ENCODE assay signal across 13 cellular contexts in genomic region chr19:48248081-48248833, GRCh38. TPM values are rescaled to one million over a fixed set of nuclear protein-coding genes. Genes with fewer than 3 reads are reported as not detected.
DNase-seq lines count a peak whose midpoint lies in the region; ATAC-seq, FAIRE-seq and TF ChIP-seq lines count a peak whose summit lies in the region.
"Had no signal": no experiment of that assay in that cellular context is flagged by ENCODE, and none has a peak within 500 bp of the region (broad histone marks: within the 10 kb centered on the region; RNA-seq: fewer than 3 reads in every experiment).

No MANE protein-coding gene starts in this region.

- peaks cover 36% of the 10 kb centered on the region for H3K36me3 Mint-ChIP-seq in activated CD4-positive, alpha-beta memory T cell treated with anti-CD3 and anti-CD28 coated beads for 36 hours

- H3K27me3 ChIP-seq in mononuclear cell (ENCODE audit: insufficient read depth, low read length): no peaks in the 10 kb centered on the region
- H3K27me3 ChIP-seq in adrenal gland: no peaks in the 10 kb centered on the region
- H3K27me3 ChIP-seq: uterus had no signal

- TF ChIP-seq CTCF in adrenal gland (IDR thresholded peaks at IDR 0.05): no peak

- CTCF ChIA-PET in activated CD4-positive, alpha-beta memory T cell treated with anti-CD3 and anti-CD28 coated beads for 36 hours (lab: Charles Lee): interaction anchor here (2.1 kb wide), 1 partner anchor 11 kb away, joined by 19 read pairs; no protein-coding TSS in a partner anchor

- H3K4me1 ChIP-seq in mononuclear cell (ENCODE audit: insufficient read depth, low read length) (peaks cover 60% of the 10 kb centered on the region), adrenal gland (replicated peaks in 1 of 2) (peaks cover 0 to 16% of the 10 kb centered on the region in 2 donors)
- H3K4me1 ChIP-seq: Caco-2, uterus had no signal

- peak overlapping the region; percentile 93 for H3K4me3 Mint-ChIP-seq in activated CD4-positive, alpha-beta memory T cell treated with anti-CD3 and anti-CD28 coated beads for 36 hours

- peaks cover 66% of the 10 kb centered on the region for H3K4me1 Mint-ChIP-seq in activated CD4-positive, alpha-beta memory T cell treated with anti-CD3 and anti-CD28 coated beads for 36 hours (ENCODE audit: low read depth)

- H3K27ac ChIP-seq in adrenal gland: peak overlapping the region in 1 of 5 donors; percentile 10

- H3K9me3 Mint-ChIP-seq in activated CD4-positive, alpha-beta memory T cell treated with anti-CD3 and anti-CD28 coated beads for 36 hours: no peaks in the 10 kb centered on the region

- H3K4me3 ChIP-seq in mononuclear cell (ENCODE audit: low read length): peak overlapping the region; percentile 56
- peak overlapping the region in 1 of 4 donors; percentile 39 for H3K4me3 ChIP-seq in adrenal gland

- peak overlapping the region; percentile 99 for H3K27ac Mint-ChIP-seq in activated CD4-positive, alpha-beta memory T cell treated with anti-CD3 and anti-CD28 coated beads for 36 hours

- TF ChIP-seq POLR2A in adrenal gland (IDR thresholded peaks at IDR 0.05): no peak

- POLR2A ChIA-PET in activated CD4-positive, alpha-beta memory T cell treated with anti-CD3 and anti-CD28 coated beads for 36 hours (lab: Charles Lee): interaction anchor here (1.6 to 2.4 kb wide), 2 partner anchors 44 to 138 kb away, joined by 5 to 15 read pairs; partner anchors contain the start of gene PLA2G4C

- FAIRE-seq in frontal cortex (lab: Jason Lieb, UNC): no peak

- 79 to 90% (median 84%) methylated on average over 7 of the region's 7 CpGs for WGBS in adrenal gland, 4 donors

- H3K27me3 Mint-ChIP-seq in activated CD4-positive, alpha-beta memory T cell treated with anti-CD3 and anti-CD28 coated beads for 36 hours: no peaks in the 10 kb centered on the region

- no peaks in the 10 kb centered on the region for H3K9me3 ChIP-seq in mononuclear cell (ENCODE audit: low read depth, low read length)
- no peaks in the 10 kb centered on the region for H3K9me3 ChIP-seq in adrenal gland (replicated peaks in 1 of 3)
- H3K9me3 ChIP-seq: Caco-2, uterus had no signal

- intact Hi-C loops in activated CD4-positive, alpha-beta memory T cell treated with anti-CD3 and anti-CD28 coated beads for 36 hours (cut with micrococcal nuclease): no loop called here
- intact Hi-C loops in adrenal gland (cut with DNase I): no loop called here

- H3K36me3 ChIP-seq in adrenal gland (replicated peaks in 1 of 2): no peaks in the 10 kb centered on the region
- H3K36me3 ChIP-seq: uterus had no signal

- ATAC-seq in HG03571 (IDR thresholded peaks at IDR 0.05; ENCODE audit: unreplicated experiment): no peak

- peak; percentile 39 for DNase-seq in stimulated activated CD4-positive, alpha-beta T cell treated with anti-CD3 and anti-CD28 coated beads, Interleukin-15, amount 100 ng/mL, for 24 hours
- DNase-seq in stimulated activated CD4-positive, alpha-beta T cell treated with anti-CD3 and anti-CD28 coated beads, Interleukin-1b, Interleukin-23, amount 100 ng/mL, for 48 hours: no peak
- DNase-seq in activated CD4-positive, alpha-beta memory T cell treated with anti-CD3 and anti-CD28 coated beads for 36 hours: no peak
- DNase-seq in frontal cortex (ENCODE audit: low spot score in 2 of 2): no peak
- no peak for DNase-seq in adrenal gland
- no peak for DNase-seq in retina
- DNase-seq: aorta, Caco-2, MV-4-11, NCI-H510A treated with DMSO at 0.1 percent for 48 hours, uterus had no signal

RNA-seq across cellular contexts. Expression of gene CARD8, which starts 7.5 kb away (rescaled TPM):
- 100 to 1,000 TPM; 152 TPM for total RNA-seq in activated CD4-positive, alpha-beta memory T cell treated with anti-CD3 and anti-CD28 coated beads for 36 hours
- 46.0 TPM for total RNA-seq in mononuclear cell
- 12.6 TPM for total RNA-seq in frontal cortex
- total RNA-seq in adrenal gland: 10 to 100 TPM; 14.1 to 45.3 (median 32.1) TPM
- 10 to 100 TPM; 30.0 to 48.3 (median 33.7) TPM for polyA plus RNA-seq in adrenal gland

RNA-seq across cellular contexts. Expression of gene ZNF114, which starts 21.6 kb away (rescaled TPM):
- total RNA-seq in activated CD4-positive, alpha-beta memory T cell treated with anti-CD3 and anti-CD28 coated beads for 36 hours: under 1 TPM; 0.29 to 0.31 TPM
- total RNA-seq in mononuclear cell (not detected), frontal cortex (6.9 TPM), adrenal gland (under 1 TPM in 7 of 8 donors, not detected in 1; 0.18 to 0.78 (median 0.58) TPM)
- polyA plus RNA-seq in adrenal gland: under 1 TPM; 0.07 to 0.16 (median 0.10) TPM
- polyA plus RNA-seq: aorta had no signal
